In the genomic region with DNA sequence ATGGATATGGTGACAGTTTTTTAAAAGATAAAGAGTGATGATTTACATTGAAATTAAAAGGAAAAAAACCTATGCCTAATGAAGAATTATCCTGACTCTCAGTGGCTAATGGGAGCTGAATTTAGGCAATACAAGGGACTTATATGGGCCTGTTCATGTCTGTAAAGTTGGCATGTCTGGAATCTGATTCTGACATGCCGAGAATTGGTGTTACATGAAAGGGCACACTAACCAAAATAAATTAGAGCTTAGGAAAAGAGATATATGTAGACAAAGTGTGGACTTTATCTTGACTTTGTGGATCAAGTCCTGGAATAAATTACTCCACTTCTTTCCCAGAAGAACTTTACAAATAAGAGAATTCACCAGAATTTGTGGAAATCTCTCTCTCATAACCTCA, we compare ENCODE assay signal across 9 cellular contexts. TPM values are rescaled to one million over a fixed set of nuclear protein-coding genes. Genes with fewer than 3 reads are reported as not detected.
A peak's percentile ranks its signal among the peaks of the same experiment; 100 is the strongest.
DNase-seq lines count a peak whose midpoint lies in the region; ATAC-seq, FAIRE-seq and TF ChIP-seq lines count a peak whose summit lies in the region.
"Had no signal": no experiment of that assay in that cellular context is flagged by ENCODE, and none has a peak within 500 bp of the region (broad histone marks: within the 10 kb centered on the region; RNA-seq: fewer than 3 reads in every experiment).

No MANE protein-coding gene starts in this region.

- ATAC-seq in left lung, result no peak
- no peak for ATAC-seq in GM21717 (IDR thresholded peaks at IDR 0.05; ENCODE audit: unreplicated experiment)

- peak overlapping the region; percentile 92 for H3K27ac ChIP-seq in astrocyte (ENCODE audit: low read depth, low read length)
- peak overlapping the region; percentile 96 to 97 for H3K27ac ChIP-seq in left lung
- H3K27ac ChIP-seq in tibial nerve, result peak overlapping the region; percentile 79 to 94 (median 92)

- H3K36me3 ChIP-seq in astrocyte (ENCODE audit: insufficient read depth, low read length), result no peaks in the 10 kb centered on the region
- H3K36me3 ChIP-seq in left lung, result no peaks in the 10 kb centered on the region
- H3K36me3 ChIP-seq in tibial nerve, result no peaks in the 10 kb centered on the region

- H3K79me2 ChIP-seq in astrocyte (ENCODE audit: insufficient read depth, low read length), result peaks cover 87% of the 10 kb centered on the region

- WGBS in tibial nerve, 2 donors, result 11 to 18% methylated on average over 1 of the region's 1 CpG

- no peak overlapping the region for H2AFZ ChIP-seq in astrocyte (ENCODE audit: low read depth, low read length)

- peaks cover 40% of the 10 kb centered on the region for H4K20me1 ChIP-seq in astrocyte (ENCODE audit: insufficient read depth, low read length)

- peak overlapping the region; percentile 92 for H3K4me3 ChIP-seq in astrocyte (ENCODE audit: insufficient read depth, low read depth, low read length)
- H3K4me3 ChIP-seq in left lung, result peak overlapping the region; percentile 86 to 96
- peak overlapping the region; percentile 58 to 89 (median 76) for H3K4me3 ChIP-seq in tibial nerve

- H3K4me3 Mint-ChIP-seq in activated T-cell treated with anti-CD3 and anti-CD28 coated beads, Interleukin-2, amount 50 U/mL, for 24 hours, result peak overlapping the region; percentile 98
- H3K4me3 Mint-ChIP-seq in astrocyte (ENCODE audit: unreplicated experiment), result peak overlapping the region; percentile 97

- TF ChIP-seq CTCF in astrocyte (IDR thresholded peaks at IDR 0.05; ENCODE audit: insufficient read depth, low read depth, low read length), result no peak
- TF ChIP-seq CTCF in left lung (IDR thresholded peaks at IDR 0.05), result no peak
- no peak for TF ChIP-seq CTCF in tibial nerve (IDR thresholded peaks at IDR 0.05)

- no peak for TF ChIP-seq POLR2A in tibial nerve (IDR thresholded peaks at IDR 0.05)

- H3K4me2 ChIP-seq in astrocyte (ENCODE audit: low read length), result peak overlapping the region; percentile 87

- no peaks in the 10 kb centered on the region for H3K27me3 Mint-ChIP-seq in activated T-cell treated with anti-CD3 and anti-CD28 coated beads, Interleukin-2, amount 50 U/mL, for 24 hours
- no peaks in the 10 kb centered on the region for H3K27me3 Mint-ChIP-seq in astrocyte (ENCODE audit: low read depth, unreplicated experiment)

- H3K4me1 ChIP-seq in astrocyte (ENCODE audit: insufficient read depth, low read length), result peaks cover 29% of the 10 kb centered on the region
- peaks cover 8 to 68% of the 10 kb centered on the region in 2 donors for H3K4me1 ChIP-seq in left lung
- peaks cover 5 to 82% (median 29%) of the 10 kb centered on the region in 4 donors for H3K4me1 ChIP-seq in tibial nerve

- H3K36me3 Mint-ChIP-seq in activated T-cell treated with anti-CD3 and anti-CD28 coated beads, Interleukin-2, amount 50 U/mL, for 24 hours (ENCODE audit: low read depth), result peaks cover 80% of the 10 kb centered on the region
- H3K36me3 Mint-ChIP-seq in astrocyte (ENCODE audit: low read depth, unreplicated experiment), result no peaks in the 10 kb centered on the region

- TF ChIP-seq EP300 in tibial nerve (IDR thresholded peaks at IDR 0.05), result no peak

- no peak for FAIRE-seq in astrocyte (lab: Jason Lieb, UNC)
- FAIRE-seq: HTR-8/SVneo had no signal

- H3K9ac ChIP-seq in astrocyte (ENCODE audit: low read length), result peak overlapping the region; percentile 97

- intact Hi-C loops in left lung (cut with DNase I) (no loop called here), posterior cingulate gyrus (cut with DNase I) (loop anchor here (2.0 to 10.0 kb wide), 2 partner anchors 98 to 168 kb away; partner anchors contain the start of genes HCFC2 and NFYB)

- H3K27ac Mint-ChIP-seq in activated T-cell treated with anti-CD3 and anti-CD28 coated beads, Interleukin-2, amount 50 U/mL, for 24 hours, result peak overlapping the region; percentile 99
- peak overlapping the region; percentile 91 for H3K27ac Mint-ChIP-seq in astrocyte (ENCODE audit: unreplicated experiment)

- H3K9me3 ChIP-seq in astrocyte (ENCODE audit: insufficient read depth, low read depth, low read length) (no peaks in the 10 kb centered on the region), left lung (no peaks in the 10 kb centered on the region), tibial nerve (no peaks in the 10 kb centered on the region)

- no peaks in the 10 kb centered on the region for H3K27me3 ChIP-seq in astrocyte (ENCODE audit: insufficient read depth, low read length)
- no peaks in the 10 kb centered on the region for H3K27me3 ChIP-seq in left lung
- no peaks in the 10 kb centered on the region for H3K27me3 ChIP-seq in tibial nerve

- no peak for DNase-seq in activated T-cell treated with anti-CD3 and anti-CD28 coated beads, Interleukin-2, amount 50 U/mL, for 24 hours
- DNase-seq in activated T-cell treated with anti-CD3 and anti-CD28 coated beads, Interleukin-2, amount 50 U/mL, for 1 hour, result no peak
- DNase-seq in astrocyte (ENCODE audit: low read depth) (no peak), left lung (no peak), tibial nerve (ENCODE audit: low spot score in 2 of 2) (no peak), HuH-7.5 (ENCODE audit: low spot score) (no peak), posterior cingulate gyrus (no peak)

- H3K9me3 Mint-ChIP-seq in activated T-cell treated with anti-CD3 and anti-CD28 coated beads, Interleukin-2, amount 50 U/mL, for 24 hours, result no peaks in the 10 kb centered on the region
- no peaks in the 10 kb centered on the region for H3K9me3 Mint-ChIP-seq in astrocyte (ENCODE audit: unreplicated experiment)

- H3K4me1 Mint-ChIP-seq in activated T-cell treated with anti-CD3 and anti-CD28 coated beads, Interleukin-2, amount 50 U/mL, for 24 hours (ENCODE audit: low read depth), result peaks cover 68% of the 10 kb centered on the region
- H3K4me1 Mint-ChIP-seq in astrocyte (ENCODE audit: low read depth, unreplicated experiment), result peaks cover 17% of the 10 kb centered on the region

RNA-seq across cellular contexts. Expression of gene TDG, which starts 1.1 kb away (rescaled TPM):
- total RNA-seq in astrocyte (49.7 and 55.6 TPM in 2 replicates), left lung (10 to 100 TPM; 20.5 to 21.0 TPM), tibial nerve (10 to 100 TPM; 13.7 to 23.7 (median 20.0) TPM)

RNA-seq across cellular contexts. Expression of gene HSP90B1, which starts 36.5 kb away (rescaled TPM):
- total RNA-seq in astrocyte (1,238 and 1,270 TPM in 2 replicates), left lung (1,000 to 10,000 TPM in 1 of 2 donors, 100 to 1,000 TPM in 1; 751 to 1,097 TPM), tibial nerve (100 to 1,000 TPM; 213 to 480 (median 250) TPM)
